23 cellular contexts compared by ENCODE assay signal in the genomic region with DNA sequence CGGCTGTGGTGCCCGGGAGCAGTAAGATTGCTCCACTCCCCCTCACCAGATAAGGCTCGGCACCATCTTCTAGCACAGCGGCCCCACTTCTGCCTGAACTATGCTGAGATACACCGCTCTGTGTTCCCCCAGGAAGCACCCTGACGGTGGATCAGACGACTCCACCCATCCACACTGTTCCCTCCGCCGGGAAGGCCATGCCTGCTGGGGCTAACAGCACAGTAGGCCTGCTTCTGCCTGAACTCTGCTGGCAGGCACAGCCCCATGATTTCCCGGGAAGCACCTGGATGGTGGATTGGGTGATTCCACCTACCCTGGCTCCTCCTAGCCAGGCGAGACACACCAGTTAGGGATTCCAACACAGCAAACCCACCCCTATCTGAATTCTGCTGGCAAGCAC. TPM values are rescaled to one million over a fixed set of nuclear protein-coding genes. Genes with fewer than 3 reads are reported as not detected.
"Had no signal": no experiment of that assay in that cellular context is flagged by ENCODE, and none has a peak within 500 bp of the region (broad histone marks: within the 10 kb centered on the region; RNA-seq: fewer than 3 reads in every experiment).

No MANE protein-coding gene starts in this region.

- H3K36me3 ChIP-seq: heart left ventricle, ovary, right atrium auricular region, sigmoid colon, suprapubic skin, tibial artery, upper lobe of left lung, vagina had no signal

- ATAC-seq: naive thymus-derived CD8-positive, alpha-beta T cell had no signal

- DNase-seq: foreskin melanocyte; hippocampal formation; kidney glomerular epithelial cell; mammary epithelial cell; naive thymus-derived CD8-positive, alpha-beta T cell; nucleus accumbens; ovary; sigmoid colon; stimulated activated CD4-positive, alpha-beta T cell treated with anti-CD3 and anti-CD28 coated beads, Interleukin-2, amount 100 ng/mL, for 24 hours; stimulated activated naive CD4-positive, alpha-beta T cell treated with Interleukin-2 at 50 U/mL for 16 hours; tibial artery had no signal

- H3K9me3 ChIP-seq: mucosa of descending colon, ovary, right atrium auricular region, sigmoid colon, suprapubic skin, tibial artery, upper lobe of left lung, vagina had no signal

- H3K27me3 ChIP-seq: heart left ventricle, ovary, right atrium auricular region, sigmoid colon, suprapubic skin, tibial artery, upper lobe of left lung, vagina had no signal

- H3K4me1 ChIP-seq: heart left ventricle, right atrium auricular region, sigmoid colon, suprapubic skin, tibial artery, upper lobe of left lung, vagina had no signal

- H3K4me3 ChIP-seq: heart left ventricle, mucosa of descending colon, ovary, right atrium auricular region, sigmoid colon, skin epidermis, suprapubic skin, tibial artery, upper lobe of left lung, vagina had no signal

- H3K27ac ChIP-seq: heart left ventricle, ovary, right atrium auricular region, sigmoid colon, suprapubic skin, tibial artery, upper lobe of left lung, vagina had no signal

RNA-seq across cellular contexts. Expression of gene ARL14, which starts 42.8 kb away (rescaled TPM):
- total RNA-seq: epithelial cell of proximal tubule; glomerular endothelial cell; heart left ventricle; left lobe of liver; naive thymus-derived CD8-positive, alpha-beta T cell; ovary; posterior vena cava; right atrium auricular region; sigmoid colon; suprapubic skin; upper lobe of left lung; vagina had no signal
- polyA plus RNA-seq: heart left ventricle; naive thymus-derived CD8-positive, alpha-beta T cell; neural cell; ovary had no signal
